Comparison of ENCODE assay signal across 22 cellular contexts in the genomic region with DNA sequence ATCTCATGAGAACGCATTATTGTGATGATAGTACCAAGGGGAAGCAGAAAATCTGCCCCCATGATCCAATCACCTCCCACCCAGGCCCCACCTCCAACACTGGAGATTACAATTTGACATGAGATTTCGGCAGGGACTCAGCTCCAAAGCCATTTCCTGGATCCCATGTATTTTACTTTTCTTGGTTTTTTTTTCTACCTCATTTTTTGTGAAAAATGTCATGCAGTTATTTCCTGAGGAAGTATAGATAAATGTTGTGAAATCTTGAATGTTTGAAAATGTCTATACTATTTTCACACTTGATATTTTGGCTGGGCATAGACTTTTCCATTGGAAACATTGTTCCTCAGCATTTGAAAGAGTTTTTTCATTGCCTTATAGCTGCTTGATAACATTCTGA.
"Had no signal": no experiment of that assay in that cellular context is flagged by ENCODE, and none has a peak within 500 bp of the region (broad histone marks: within the 10 kb centered on the region; RNA-seq: fewer than 3 reads in every experiment).

No MANE protein-coding gene starts in this region.

- H3K4me2 ChIP-seq: SK-N-SH had no signal

- H3K9me3 ChIP-seq: breast epithelium, SJCRH30, SK-N-SH had no signal

- H3K27ac ChIP-seq: breast epithelium, SJCRH30 had no signal

- H3K9ac ChIP-seq: SK-N-SH had no signal

- H3K4me1 ChIP-seq: breast epithelium, SJCRH30 had no signal

- DNase-seq: activated CD4-positive, alpha-beta T cell treated with anti-CD3 and anti-CD28 coated beads for 48 hours; activated CD4-positive, alpha-beta T cell treated with anti-CD3 and anti-CD28 coated beads, Interleukin-2, amount 50 U/mL, for 48 hours; activated CD8-positive, alpha-beta memory T cell treated with anti-CD3 and anti-CD28 coated beads, Interleukin-2, amount 10 ng/mL, durations not matched to agents 7 days and 5 days; activated effector memory CD4-positive, alpha-beta T cell treated with Interleukin-2 at 50 U/mL for 16 hours; activated naive CD4-positive, alpha-beta T cell; activated T-cell treated with anti-CD3 and anti-CD28 coated beads, Interleukin-2, amount 50 U/mL, for 24 hours; aorta; central memory CD4-positive, alpha-beta T cell; KG1; NCI-H1048; NCI-H146; NCI-H187 treated with DMSO at 0.1 percent for 48 hours; NCI-H2171; NCI-H2227 treated with DMSO at 0.1 percent for 48 hours; NCI-H526; NCI-H774; OCI-M1; RPMI8226; SJCRH30; SK-N-SH; T-helper 1 cell had no signal

- H3K36me3 ChIP-seq: breast epithelium, SJCRH30 had no signal

- H3K27me3 ChIP-seq: breast epithelium, SJCRH30 had no signal

- H3K4me3 ChIP-seq: breast epithelium, SJCRH30 had no signal
